In genomic region chr5:164980480-164980879, GRCh38 we compare ENCODE assay signal across 8 cellular contexts.
"Had no signal": no experiment of that assay in that cellular context is flagged by ENCODE, and none has a peak within 500 bp of the region (broad histone marks: within the 10 kb centered on the region; RNA-seq: fewer than 3 reads in every experiment).

No MANE protein-coding gene starts in this region.

- H3K36me3 ChIP-seq: HAP-1 had no signal

- H3K9ac ChIP-seq: GM23248 had no signal

- FAIRE-seq: HTR-8/SVneo had no signal

- H3K4me1 ChIP-seq: HAP-1 had no signal

- H3K27ac ChIP-seq: GM23248 had no signal

- DNase-seq: GM23248, GOT3, H7, HFFc6, IMR-90 had no signal

- H3K4me3 ChIP-seq: GM23248, HAP-1 had no signal

- ATAC-seq: HCT116 had no signal

- H2AFZ ChIP-seq: GM23248 had no signal
